ENCODE assay signal across 22 cellular contexts in the genomic region with DNA sequence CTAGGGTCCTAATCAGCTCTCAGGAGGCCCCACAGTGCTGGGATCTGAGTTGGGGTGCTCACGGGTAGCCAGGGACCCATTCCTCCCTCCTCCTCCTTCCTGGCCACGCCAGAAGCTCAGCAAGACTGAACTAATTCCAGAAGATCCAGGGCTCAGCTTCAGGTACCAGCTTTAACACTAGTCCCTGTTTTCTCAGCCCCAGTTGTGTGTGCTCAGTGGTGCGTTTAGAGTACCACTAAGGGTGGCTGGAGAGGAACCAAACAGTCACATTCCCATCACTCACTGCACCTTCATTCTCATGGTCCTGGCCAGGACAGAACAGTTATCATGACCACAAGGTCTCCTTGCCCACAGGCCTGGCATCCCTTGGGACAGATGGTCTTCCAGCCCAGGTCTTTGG. TPM values are rescaled to one million over a fixed set of nuclear protein-coding genes. Genes with fewer than 3 reads are reported as not detected.
DNase-seq lines count a peak whose midpoint lies in the region; TF ChIP-seq lines count a peak whose summit lies in the region.
"Had no signal": no experiment of that assay in that cellular context is flagged by ENCODE, and none has a peak within 500 bp of the region (broad histone marks: within the 10 kb centered on the region; RNA-seq: fewer than 3 reads in every experiment).

No MANE protein-coding gene starts in this region.

- no peak overlapping the region for H2AFZ ChIP-seq in osteoblast (ENCODE audit: low read length)

- H3K79me2 ChIP-seq in osteoblast (ENCODE audit: insufficient read depth, low read length), result no peaks in the 10 kb centered on the region

- no peak for TF ChIP-seq POLR2A in vagina (IDR thresholded peaks at IDR 0.05)

- H3K4me3 ChIP-seq in osteoblast (ENCODE audit: insufficient read depth, low read length) (no peak overlapping the region), vagina (no peak overlapping the region)
- H3K4me3 ChIP-seq: K562 had no signal

- DNase-seq in epithelial cell of prostate (ENCODE audit: low read depth, low spot score) (no peak), osteoblast (ENCODE audit: insufficient read length, low spot score, missing footprints) (peak; percentile 42), vagina (ENCODE audit: extremely low spot score in 2 of 2) (no peak), substantia nigra (lab: John Stamatoyannopoulos, UW) (no peak), NOMO-1 (lab: John Stamatoyannopoulos, UW; ENCODE audit: unreplicated experiment in 2 of 2) (no peak), SHP77 (lab: John Stamatoyannopoulos, UW) (no peak)
- DNase-seq: CD4-positive, CD25-positive, alpha-beta regulatory T cell; DMS153; DND-41; Kasumi-1; NCI-H2029; NCI-H446; NCI-H524 treated with DMSO at 0.1 percent for 48 hours; NCI-H774; PC-3; Right ventricle myocardium superior had no signal

- H4K20me1 ChIP-seq in osteoblast (ENCODE audit: insufficient read depth, low read length), result no peaks in the 10 kb centered on the region

- H3K9me3 ChIP-seq in osteoblast (ENCODE audit: low read depth, low read length) (no peaks in the 10 kb centered on the region), vagina (no peaks in the 10 kb centered on the region)

- TF ChIP-seq RAD21 in Ishikawa (IDR thresholded peaks at IDR 0.05; ENCODE audit: low read depth), result no peak

- H3K4me1 ChIP-seq in osteoblast (ENCODE audit: insufficient read depth, low read length) (peaks cover 21% of the 10 kb centered on the region), vagina (peaks cover 69% of the 10 kb centered on the region)

- no peak for TF ChIP-seq CTCF in osteoblast (IDR thresholded peaks at IDR 0.05; ENCODE audit: extremely low read depth, low read depth, low read length)
- TF ChIP-seq CTCF in vagina (IDR thresholded peaks at IDR 0.05), result no peak

- H3K36me3 ChIP-seq in osteoblast (ENCODE audit: insufficient read depth, low read length) (no peaks in the 10 kb centered on the region), vagina (no peaks in the 10 kb centered on the region)

- intact Hi-C loops in vagina (cut with DNase I), result no loop called here

- no peak for TF ChIP-seq EP300 in Ishikawa (IDR thresholded peaks at IDR 0.05; ENCODE audit: borderline replicate concordance)

- no peak overlapping the region for H3K4me2 ChIP-seq in osteoblast (ENCODE audit: insufficient read depth, low read length)

- peaks cover 8% of the 10 kb centered on the region for H3K27me3 ChIP-seq in osteoblast (ENCODE audit: insufficient read depth, low read length)
- H3K27me3 ChIP-seq in vagina, result no peaks in the 10 kb centered on the region

- H3K27ac ChIP-seq in epithelial cell of prostate (peak overlapping the region; percentile 93), osteoblast (ENCODE audit: low read depth, low read length) (no peak overlapping the region), vagina (peak overlapping the region; percentile 79), substantia nigra (ENCODE audit: low read depth, low read length, poor library complexity, severe bottlenecking) (no peak overlapping the region)

TF ChIP-seq in Ishikawa, 13 proteins besides CTCF, POLR2A, EP300 and RAD21:
- TF ChIP-seq NFIC (IDR thresholded peaks at IDR 0.05), result 0 out of 2 replicates have a peak, but pooled peaks have one; percentile 11
- TF ChIP-seq TEAD4 (IDR thresholded peaks at IDR 0.05), result no peak

RNA-seq across cellular contexts. Expression of a gene that starts 20.8 kb away (rescaled TPM):
- total RNA-seq in osteoblast (under 0.01 TPM in 2 replicates), vagina (409 TPM)
- total RNA-seq: B cell; CD4-positive, CD25-positive, alpha-beta regulatory T cell; HepG2; HT1080; K562; SK-MEL-5 had no signal

Comparison
In these comparisons a context has a peak if more than half of its experiments do, and no peak if none do; other contexts are left out.
1. H3K27ac ChIP-seq: peak in epithelial cell of prostate (single experiment) and vagina (single experiment); none in osteoblast (single experiment) and substantia nigra (single experiment).
2. RNA of a gene that starts 20.8 kb away (total RNA-seq): 409 TPM in vagina (single experiment); under 0.01 TPM in osteoblast; every median in the first group is over 100 times any median in the second.